ENCODE assay signal across 20 cellular contexts in genomic region chr10:34713875-34714274, GRCh38.
DNase-seq lines count a peak whose midpoint lies in the region; ATAC-seq, FAIRE-seq and TF ChIP-seq lines count a peak whose summit lies in the region.
"Had no signal": no experiment of that assay in that cellular context is flagged by ENCODE, and none has a peak within 500 bp of the region (broad histone marks: within the 10 kb centered on the region; RNA-seq: fewer than 3 reads in every experiment).

No MANE protein-coding gene starts in this region.

- no peak overlapping the region for H3K4me3 ChIP-seq in AG04450 (ENCODE audit: low read depth, low read length)
- H3K4me3 ChIP-seq: pancreas had no signal

- H3K36me3 Mint-ChIP-seq in chondrocyte (ENCODE audit: low read depth), result no peaks in the 10 kb centered on the region
- H3K36me3 Mint-ChIP-seq in stimulated activated effector memory CD8-positive, alpha-beta T cell treated with anti-CD3 and anti-CD28 coated beads, Interleukin-12 subunit alpha, Interleukin-12 subunit beta, amount 100 ng/mL, for 72 hours, result no peaks in the 10 kb centered on the region
- H3K36me3 Mint-ChIP-seq: activated naive CD4-positive, alpha-beta T cell treated with anti-CD3 and anti-CD28 coated beads, Interleukin-2, amount 10 ng/mL, durations not matched to agents 7 days and 5 days; stimulated activated naive B cell treated with anti-CD40 and anti-IgM and Interleukin-4, amounts not matched to agents 10 μg/mL and 1 μg/mL and 100 μg/mL, for 72 hours had no signal

- H3K9me3 Mint-ChIP-seq in chondrocyte (ENCODE audit: low read depth), result no peaks in the 10 kb centered on the region
- H3K9me3 Mint-ChIP-seq in stimulated activated effector memory CD8-positive, alpha-beta T cell treated with anti-CD3 and anti-CD28 coated beads, Interleukin-12 subunit alpha, Interleukin-12 subunit beta, amount 100 ng/mL, for 72 hours, result no peaks in the 10 kb centered on the region
- H3K9me3 Mint-ChIP-seq: activated naive CD4-positive, alpha-beta T cell treated with anti-CD3 and anti-CD28 coated beads, Interleukin-2, amount 10 ng/mL, durations not matched to agents 7 days and 5 days; stimulated activated naive B cell treated with anti-CD40 and anti-IgM and Interleukin-4, amounts not matched to agents 10 μg/mL and 1 μg/mL and 100 μg/mL, for 72 hours had no signal

- no peaks in the 10 kb centered on the region for H3K27me3 Mint-ChIP-seq in chondrocyte (ENCODE audit: low read depth)
- H3K27me3 Mint-ChIP-seq: stimulated activated naive B cell treated with anti-CD40 and anti-IgM and Interleukin-4, amounts not matched to agents 10 μg/mL and 1 μg/mL and 100 μg/mL, for 72 hours; type B pancreatic cell had no signal

- peaks cover 23% of the 10 kb centered on the region for H3K4me1 Mint-ChIP-seq in chondrocyte (ENCODE audit: low read depth)
- no peaks in the 10 kb centered on the region for H3K4me1 Mint-ChIP-seq in stimulated activated effector memory CD8-positive, alpha-beta T cell treated with anti-CD3 and anti-CD28 coated beads, Interleukin-12 subunit alpha, Interleukin-12 subunit beta, amount 100 ng/mL, for 72 hours

- no peak for FAIRE-seq in HTR-8/SVneo (lab: Jason Lieb, UNC)
- FAIRE-seq: kidney, pancreas, small intestine had no signal

- H3K27ac Mint-ChIP-seq in chondrocyte (ENCODE audit: unreplicated experiment), result no peak overlapping the region
- no peak overlapping the region for H3K27ac Mint-ChIP-seq in stimulated activated effector memory CD8-positive, alpha-beta T cell treated with anti-CD3 and anti-CD28 coated beads, Interleukin-12 subunit alpha, Interleukin-12 subunit beta, amount 100 ng/mL, for 72 hours
- H3K27ac Mint-ChIP-seq: stimulated activated naive B cell treated with anti-CD40 and anti-IgM and Interleukin-4, amounts not matched to agents 10 μg/mL and 1 μg/mL and 100 μg/mL, for 72 hours; type B pancreatic cell had no signal

- H3K27ac ChIP-seq in AG04450 (ENCODE audit: low read depth, low read length), result peak overlapping the region; percentile 25
- H3K27ac ChIP-seq: KMS-11 had no signal

- H3K4me3 Mint-ChIP-seq in chondrocyte (ENCODE audit: unreplicated experiment), result no peak overlapping the region
- no peak overlapping the region for H3K4me3 Mint-ChIP-seq in stimulated activated effector memory CD8-positive, alpha-beta T cell treated with anti-CD3 and anti-CD28 coated beads, Interleukin-12 subunit alpha, Interleukin-12 subunit beta, amount 100 ng/mL, for 72 hours
- H3K4me3 Mint-ChIP-seq: activated naive CD4-positive, alpha-beta T cell treated with anti-CD3 and anti-CD28 coated beads, Interleukin-2, amount 10 ng/mL, durations not matched to agents 7 days and 5 days; stimulated activated naive B cell treated with anti-CD40 and anti-IgM and Interleukin-4, amounts not matched to agents 10 μg/mL and 1 μg/mL and 100 μg/mL, for 72 hours; type B pancreatic cell had no signal

- H3K27me3 ChIP-seq in AG04450 (ENCODE audit: control insufficient read depth, insufficient read depth, low read length), result no peaks in the 10 kb centered on the region
- H3K27me3 ChIP-seq: pancreas had no signal

- POLR2A ChIA-PET in AG04450 (lab: Yijun Ruan, JAX), result no interaction called here

- CTCF ChIA-PET in AG04450 (lab: Charles Lee), result interaction anchor here (1.8 kb wide), 1 partner anchor 10 kb away, joined by 6 read pairs; no protein-coding TSS in a partner anchor

- H3K9me3 ChIP-seq in AG04450 (ENCODE audit: control insufficient read depth, insufficient read depth, low read length), result peaks cover 3% of the 10 kb centered on the region; the same call in 1 of the 2 replicates
- H3K9me3 ChIP-seq: pancreas had no signal

- no peak for TF ChIP-seq CTCF in AG04450 (IDR thresholded peaks at IDR 0.05; ENCODE audit: low read depth, low read length)
- TF ChIP-seq CTCF in chondrocyte (IDR thresholded peaks at IDR 0.05), result no peak

- DNase-seq in AG04450 (ENCODE audit: low read depth, low spot score) (no peak), HTR-8/SVneo (ENCODE audit: insufficient read length, low spot score) (peak; percentile 74), astrocyte of the hippocampus (ENCODE audit: low read depth, low spot score) (peak; percentile 67), kidney tubule cell (ENCODE audit: low spot score) (peak; percentile 73), DMS 273 treated with DMSO at 0.1 percent for 48 hours (lab: John Stamatoyannopoulos, UW) (no peak), chondrocyte (ENCODE audit: low spot score) (no peak), DMS153 treated with DMSO at 0.1 percent for 48 hours (lab: John Stamatoyannopoulos, UW; ENCODE audit: unreplicated experiment) (no peak)
- DNase-seq in stimulated activated effector memory CD8-positive, alpha-beta T cell treated with anti-CD3 and anti-CD28 coated beads, Interleukin-12 subunit alpha, Interleukin-12 subunit beta, amount 100 ng/mL, for 72 hours (ENCODE audit: low spot score in 2 of 2), result no peak
- DNase-seq: activated CD4-positive, alpha-beta T cell treated with anti-CD3 and anti-CD28 coated beads for 48 hours; activated naive CD4-positive, alpha-beta T cell treated with anti-CD3 and anti-CD28 coated beads, Interleukin-2, amount 10 ng/mL, durations not matched to agents 7 days and 5 days; central memory CD4-positive, alpha-beta T cell; COR-L47; head of caudate nucleus; kidney; pancreas; SIG-M5; small intestine; stimulated activated naive B cell treated with anti-CD40 and anti-IgM and Interleukin-4, amounts not matched to agents 10 μg/mL and 1 μg/mL and 100 μg/mL, for 72 hours had no signal

- ATAC-seq in stimulated activated effector memory CD8-positive, alpha-beta T cell treated with anti-CD3 and anti-CD28 coated beads, Interleukin-12 subunit alpha, Interleukin-12 subunit beta, amount 100 ng/mL, for 72 hours, result no peak
- ATAC-seq: stimulated activated naive B cell treated with anti-CD40 and anti-IgM and Interleukin-4, amounts not matched to agents 10 μg/mL and 1 μg/mL and 100 μg/mL, for 72 hours had no signal

Comparison
In these comparisons a context has a peak if more than half of its experiments do, and no peak if none do; other contexts are left out.
1. DNase-seq: peak in HTR-8/SVneo (single experiment), astrocyte of the hippocampus (single experiment) and kidney tubule cell (single experiment); none in AG04450 (single experiment), DMS 273 treated with DMSO at 0.1 percent for 48 hours (single experiment), chondrocyte (single experiment), DMS153 treated with DMSO at 0.1 percent for 48 hours (single experiment) and stimulated activated effector memory CD8-positive, alpha-beta T cell treated with anti-CD3 and anti-CD28 coated beads, Interleukin-12 subunit alpha, Interleukin-12 subunit beta, amount 100 ng/mL, for 72 hours (0 of 2).